Comparison of ENCODE assay signal across 8 cellular contexts in genomic region chr19:58059003-58059671, GRCh38. TPM values are rescaled to one million over a fixed set of nuclear protein-coding genes. Genes with fewer than 3 reads are reported as not detected.
DNase-seq lines count a peak whose midpoint lies in the region; ATAC-seq, FAIRE-seq and TF ChIP-seq lines count a peak whose summit lies in the region.

Gene ZNF135, plus strand, starts transcription at chr19:58059282. Its CDS starts 721 bp downstream, at chr19:58060003.

- H3K27me3 ChIP-seq in RWPE2 (ENCODE audit: insufficient read depth, poor library complexity, severe bottlenecking) = no peaks in the 10 kb centered on the region
- H3K27me3 ChIP-seq in right atrium auricular region = no peaks in the 10 kb centered on the region

- H3K4me3 ChIP-seq in RWPE2 (ENCODE audit: severe bottlenecking) = peak within 1 kb of the TSS; percentile 33
- peak within 1 kb of the TSS; percentile 59 to 75 for H3K4me3 ChIP-seq in right atrium auricular region

- H3K27ac ChIP-seq in RWPE2 (ENCODE audit: poor library complexity, severe bottlenecking) = peak within 1 kb of the TSS; percentile 15
- peak within 1 kb of the TSS; percentile 98 for H3K27ac ChIP-seq in angular gyrus (ENCODE audit: low read depth, low read length)
- H3K27ac ChIP-seq in right atrium auricular region = peak within 1 kb of the TSS; percentile 93 to 97
- H3K27ac ChIP-seq in temporal lobe (ENCODE audit: low read depth, low read length) = peak within 1 kb of the TSS; percentile 94

- H3K4me1 ChIP-seq in RWPE2 (ENCODE audit: insufficient read depth, poor library complexity, severe bottlenecking) (no peaks in the 10 kb centered on the region), right atrium auricular region (peaks cover 0 to 13% of the 10 kb centered on the region in 2 donors)

- DNase-seq in DMS79 treated with DMSO at 0.1 percent for 48 hours (lab: John Stamatoyannopoulos, UW) (peak; percentile 89), RWPE2 (ENCODE audit: low spot score) (no peak), right atrium auricular region (ENCODE audit: low spot score) (peak; percentile 87), pons (ENCODE audit: low spot score) (peak; percentile 82), RCC 7860 (ENCODE audit: low spot score) (no peak)

- ATAC-seq in RWPE2 (ENCODE audit: low read depth) (peak; percentile 84), HG02623 (IDR thresholded peaks at IDR 0.05; ENCODE audit: unreplicated experiment) (no peak)

- H3K36me3 ChIP-seq in RWPE2 (ENCODE audit: low read depth) (no peaks in the 10 kb centered on the region), right atrium auricular region (peaks cover 4% of the 10 kb centered on the region)

- TF ChIP-seq CTCF in RWPE2 (IDR thresholded peaks at IDR 0.05; ENCODE audit: poor library complexity, severe bottlenecking) = no peak
- TF ChIP-seq CTCF in right atrium auricular region (IDR thresholded peaks at IDR 0.05) = no peak

- H3K9me3 ChIP-seq in RWPE2 (ENCODE audit: severe bottlenecking) (no peaks in the 10 kb centered on the region), right atrium auricular region (peaks cover 0 to 2% of the 10 kb centered on the region in 2 donors)

- no peak for FAIRE-seq in RCC 7860 (lab: Jason Lieb, UNC)

RNA-seq across cellular contexts. Expression of gene ZNF135, which starts in this region (rescaled TPM):
- total RNA-seq in right atrium auricular region (1 to 10 TPM; 2.5 to 3.1 TPM), temporal lobe (9.8 TPM)

Comparison
In these comparisons a context has a peak if more than half of its experiments do, and no peak if none do; other contexts are left out.
1. DNase-seq: peak in DMS79 treated with DMSO at 0.1 percent for 48 hours (single experiment), right atrium auricular region (single experiment) and pons (single experiment); none in RWPE2 (single experiment) and RCC 7860 (single experiment).
2. H3K27ac ChIP-seq: peak in every context shown above with its lines; median percentile 98 in angular gyrus; 95 in right atrium auricular region; 94 in temporal lobe; 15 in RWPE2.